In the genomic region with DNA sequence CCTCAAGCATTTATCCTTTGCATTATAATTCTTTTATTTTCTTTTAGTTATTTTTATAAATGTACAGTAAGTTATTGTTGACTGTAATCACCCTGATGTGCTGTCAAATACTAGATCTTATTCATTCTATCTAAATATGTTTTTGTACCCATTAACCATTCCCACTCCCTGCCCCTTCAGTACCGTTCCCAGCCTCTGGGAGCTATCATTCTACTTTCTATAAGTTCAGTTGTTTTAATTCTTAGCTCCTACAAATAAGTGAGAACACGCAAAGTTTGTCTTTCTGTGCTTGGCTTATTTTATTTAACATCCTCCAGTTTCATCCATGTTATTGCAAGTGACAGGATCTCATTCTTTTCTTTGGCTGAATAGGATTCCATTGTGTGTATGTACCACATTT, we compare ENCODE assay signal across 1 cellular context.
TF ChIP-seq lines count a peak whose summit lies in the region.

No MANE protein-coding gene starts in this region.

TF ChIP-seq in SK-N-SH treated with all-trans-retinoic acid at 6 μM for 48 hours, 23 proteins besides CTCF, POLR2A, EP300 and RAD21 (continued from another document):
- TF ChIP-seq ZNF70 (CRISPR knock-in tag; IDR thresholded peaks at IDR 0.05) = no peak
